Comparison of ENCODE assay signal across 22 cellular contexts in genomic region chr11:78336877-78337553, GRCh38.
A peak's percentile ranks its signal among the peaks of the same experiment; 100 is the strongest.
DNase-seq lines count a peak whose midpoint lies in the region; ATAC-seq, FAIRE-seq and TF ChIP-seq lines count a peak whose summit lies in the region.
"Had no signal": no experiment of that assay in that cellular context is flagged by ENCODE, and none has a peak within 500 bp of the region (broad histone marks: within the 10 kb centered on the region; RNA-seq: fewer than 3 reads in every experiment).

No MANE protein-coding gene starts in this region.

- intact Hi-C loops in left ventricle myocardium superior (cut with micrococcal nuclease), result no loop called here
- intact Hi-C loops in right cardiac atrium (cut with DNase I), result loop anchor here in 1 of 4 donors (10.0 kb wide), 1 partner anchor 82 kb away; no protein-coding TSS in a partner anchor
- intact Hi-C loops in K562 (cut with micrococcal nuclease), result loop anchor here (5.0 kb wide), 1 partner anchor 105 kb away; no protein-coding TSS in a partner anchor

- 0 out of 2 replicates have a peak, but pooled peaks have one; percentile 17 for TF ChIP-seq EP300 in K562 (IDR thresholded peaks at IDR 0.05; ENCODE audit: low read length)

- TF ChIP-seq POLR2A in K562 (conservative IDR thresholded peaks at IDR 0.05), result no peak

- peaks cover 5% of the 10 kb centered on the region for H3K9me3 Mint-ChIP-seq in nephron
- H3K9me3 Mint-ChIP-seq: CD8-positive, alpha-beta T cell; type B pancreatic cell had no signal

- H3K4me3 Mint-ChIP-seq in nephron, result no peak overlapping the region
- H3K4me3 Mint-ChIP-seq: CD8-positive, alpha-beta T cell; type B pancreatic cell had no signal

- H4K20me1 ChIP-seq in K562 (replicated peaks; ENCODE audit: control insufficient read depth, insufficient read depth, low read length), result no peaks in the 10 kb centered on the region

- H3K27me3 ChIP-seq in right cardiac atrium (ENCODE audit: control insufficient read depth, insufficient read depth) (no peaks in the 10 kb centered on the region), K562 (ENCODE audit: control insufficient read depth in 2 of 2, insufficient read depth in 2 of 2, low read length in 2 of 2) (no peaks in the 10 kb centered on the region)
- H3K27me3 ChIP-seq: adrenal gland, heart left ventricle had no signal

- ATAC-seq in left ventricle myocardium superior, result peak; percentile 28
- ATAC-seq in right cardiac atrium, result no peak
- no peak; the same call in 2 of the 3 replicates for ATAC-seq in K562
- ATAC-seq in GM19463 (IDR thresholded peaks at IDR 0.05; ENCODE audit: unreplicated experiment), result no peak
- ATAC-seq: CD8-positive, alpha-beta T cell had no signal

- 73% methylated on average over 4 of the region's 4 CpGs for WGBS in right cardiac atrium
- WGBS in K562 (ENCODE audit: insufficient coverage, low coverage, missing lambda C conversion rate), result 37% methylated on average over 4 of the region's 4 CpGs

- peaks cover 37% of the 10 kb centered on the region for H3K4me1 Mint-ChIP-seq in nephron

- CTCF ChIA-PET in K562 (lab: Yijun Ruan, JAX; ENCODE audit: low intra/inter-chr PET ratio), result no interaction called here

- H3K36me3 ChIP-seq in K562 (ENCODE audit: control insufficient read depth, insufficient read depth, low read length), result no peaks in the 10 kb centered on the region; the same call in 2 of the 3 replicates
- H3K36me3 ChIP-seq: adrenal gland, heart left ventricle had no signal

- peak overlapping the region in 2 of 3 experiments; percentile 42 to 44 for H3K27ac Mint-ChIP-seq in nephron
- H3K27ac Mint-ChIP-seq: CD8-positive, alpha-beta T cell; type B pancreatic cell had no signal

- peaks cover 4% of the 10 kb centered on the region for H3K36me3 Mint-ChIP-seq in nephron (ENCODE audit: low read depth)
- H3K36me3 Mint-ChIP-seq: CD8-positive, alpha-beta T cell had no signal

- H3K9me1 ChIP-seq in K562 (ENCODE audit: control insufficient read depth, insufficient read depth, low read length), result no peaks in the 10 kb centered on the region

- TF ChIP-seq CTCF in K562 (IDR thresholded peaks at IDR 0.05 in 2 of 3, conservative IDR thresholded peaks at IDR 0.05 in 1 of 3; ENCODE audit: insufficient read depth in 2 of 3, low read depth in 1 of 3, low read length in 3 of 3) (no peak), nephron (IDR thresholded peaks at IDR 0.05; ENCODE audit: unreplicated experiment in 3 of 3) (no peak)

- POLR2A ChIA-PET in K562 (lab: Yijun Ruan, JAX), result interaction anchor here (0.6 kb wide), 1 partner anchor 910 kb away, joined by 3 read pairs; no protein-coding TSS in a partner anchor

- BruUV-seq in K562 (replicated peaks; lab: Mats Ljungman, UMichigan), result no TSS peak

- DNase-seq in left ventricle myocardium superior, result no peak
- no peak for DNase-seq in right cardiac atrium
- peak in 1 of 4 experiments; percentile 24 for DNase-seq in K562 (ENCODE audit: extremely low read depth in 1 of 4, low spot score in 3 of 4)
- DNase-seq in GM19240 (ENCODE audit: insufficient read length, low spot score), result no peak
- DNase-seq in H4 (ENCODE audit: low spot score), result no peak
- DNase-seq in NCI-H748 treated with DMSO at 0.1 percent for 48 hours (lab: John Stamatoyannopoulos, UW), result no peak
- DNase-seq: activated effector memory CD4-positive, alpha-beta T cell treated with anti-CD3 and anti-CD28 coated beads, Interleukin-2, amount 50 U/mL, for 16 hours; adrenal gland; CD8-positive, alpha-beta T cell; central memory CD4-positive, alpha-beta T cell; DMS79 treated with DMSO at 0.1 percent for 48 hours; effector memory CD4-positive, alpha-beta T cell; HCEC 1CT; heart left ventricle; mesenchymal stem cell; NCI-H2029; stimulated activated CD4-positive, alpha-beta T cell treated with anti-CD3 and anti-CD28 coated beads, Interleukin-15, amount 100 ng/mL, for 24 hours; stimulated activated naive CD4-positive, alpha-beta T cell had no signal

- H3K4me1 ChIP-seq in right cardiac atrium (ENCODE audit: control insufficient read depth, insufficient read depth, low read length), result no peaks in the 10 kb centered on the region
- H3K4me1 ChIP-seq in K562 (replicated peaks in 1 of 2; ENCODE audit: control insufficient read depth in 2 of 2, insufficient read depth in 2 of 2, low read length in 2 of 2), result peaks cover 13 to 66% of the 10 kb centered on the region in 2 experiments; a peak in 4 of 5 replicates

- H3K79me2 ChIP-seq in K562 (ENCODE audit: control insufficient read depth, insufficient read depth, low read length), result peaks cover 62% of the 10 kb centered on the region

- H3K9me3 ChIP-seq in right cardiac atrium (ENCODE audit: control insufficient read depth, low read length) (no peaks in the 10 kb centered on the region), K562 (replicated peaks; ENCODE audit: control insufficient read depth, insufficient read depth, low read depth, low read length) (no peaks in the 10 kb centered on the region)
- H3K9me3 ChIP-seq: adrenal gland had no signal

- FAIRE-seq in K562 (lab: Jason Lieb, UNC), result no peak

- no peak overlapping the region for H3K9ac ChIP-seq in K562 (ENCODE audit: insufficient read depth in 1 of 2, low read depth in 2 of 2, low read length in 2 of 2)

- H3K4me3 ChIP-seq in right cardiac atrium (ENCODE audit: low read length) (no peak overlapping the region), K562 (no peak overlapping the region)
- H3K4me3 ChIP-seq: adrenal gland, heart left ventricle had no signal

- H3K27ac ChIP-seq in right cardiac atrium (ENCODE audit: low read length) (no peak overlapping the region), K562 (ENCODE audit: extremely low read depth, low read depth, low read length) (peak overlapping the region; percentile 19; the same call in 1 of the 3 replicates)
- H3K27ac ChIP-seq: adrenal gland, VCaP had no signal

- no peak overlapping the region for H3K4me2 ChIP-seq in K562 (ENCODE audit: insufficient read depth, low read length)

- H2AFZ ChIP-seq in K562 (ENCODE audit: low read depth, low read length), result peak overlapping the region; percentile 2; the same call in 1 of the 2 replicates

- TF ChIP-seq RAD21 in K562 (CRISPR knock-in tag; conservative IDR thresholded peaks at IDR 0.05 in 1 of 2, IDR thresholded peaks at IDR 0.05 in 1 of 2), result no peak

- in situ Hi-C loops in K562 (cut with MboI), result no loop called here

- H3K27me3 Mint-ChIP-seq in nephron (ENCODE audit: low read depth), result no peaks in the 10 kb centered on the region
- H3K27me3 Mint-ChIP-seq: type B pancreatic cell had no signal

TF ChIP-seq in K562, 482 proteins besides CTCF, POLR2A, EP300 and RAD21 (continues in another document):
- TF ChIP-seq ZBTB5 (IDR thresholded peaks at IDR 0.05) (no peak), BRF2 (IDR thresholded peaks at IDR 0.05; ENCODE audit: borderline replicate concordance, insufficient read depth, insufficient read length) (no peak), ZNF12 (CRISPR knock-in tag; IDR thresholded peaks at IDR 0.05) (no peak), ZBTB12 (CRISPR knock-in tag; IDR thresholded peaks at IDR 0.05) (no peak), RFX5 (IDR thresholded peaks at IDR 0.05; ENCODE audit: low read depth, low read length) (no peak), ZNF79 (CRISPR knock-in tag; IDR thresholded peaks at IDR 0.05; ENCODE audit: low read depth) (no peak), ETV5 (CRISPR knock-in tag; IDR thresholded peaks at IDR 0.05; ENCODE audit: low read depth) (no peak)
